Comparison of ENCODE assay signal across 12 cellular contexts in the genomic region with DNA sequence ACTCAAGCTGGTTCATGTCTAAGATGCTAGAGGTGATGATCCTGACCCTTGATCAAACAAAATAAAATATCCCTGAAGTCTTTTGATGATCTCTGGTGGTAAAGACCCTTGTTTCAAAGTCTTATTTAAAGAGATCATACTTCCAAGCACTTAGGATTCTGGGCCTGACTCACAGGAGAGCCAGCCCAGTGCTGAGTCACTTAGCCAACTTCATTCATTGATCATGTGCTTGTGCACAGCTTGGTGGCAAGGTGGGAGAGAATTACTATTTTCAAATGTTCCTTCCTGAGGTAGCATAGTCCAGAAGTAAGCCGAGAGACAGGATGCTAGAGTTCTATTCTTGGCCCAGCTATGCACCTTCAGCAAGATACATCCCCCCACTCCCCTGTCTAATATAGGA. TPM values are rescaled to one million over a fixed set of nuclear protein-coding genes. Genes with fewer than 3 reads are reported as not detected.
DNase-seq lines count a peak whose midpoint lies in the region; ATAC-seq and TF ChIP-seq lines count a peak whose summit lies in the region.
"Had no signal": no experiment of that assay in that cellular context is flagged by ENCODE, and none has a peak within 500 bp of the region (broad histone marks: within the 10 kb centered on the region; RNA-seq: fewer than 3 reads in every experiment).

No MANE protein-coding gene starts in this region.

- H3K27me3 Mint-ChIP-seq in GM23338 (ENCODE audit: insufficient read depth, low read depth, poor library complexity): peaks cover 3% of the 10 kb centered on the region

- ATAC-seq in GM23338 (no peak), RWPE2 (ENCODE audit: low read depth) (peak; percentile 91), HG03139 (IDR thresholded peaks at IDR 0.05; ENCODE audit: unreplicated experiment) (no peak)

- peaks cover 86% of the 10 kb centered on the region for H3K79me2 ChIP-seq in GM23338 (replicated peaks; ENCODE audit: insufficient read depth)

- H2AFZ ChIP-seq in GM23338: no peak overlapping the region

- no peaks in the 10 kb centered on the region for H3K27me3 ChIP-seq in GM23338 (ENCODE audit: insufficient read depth)
- H3K27me3 ChIP-seq in RWPE2 (ENCODE audit: insufficient read depth, poor library complexity, severe bottlenecking): no peaks in the 10 kb centered on the region

- no peak overlapping the region for H3K4me2 ChIP-seq in GM23338

- H3K4me1 Mint-ChIP-seq in GM23338: peaks cover 35% of the 10 kb centered on the region

- no peaks in the 10 kb centered on the region; the same call in 2 of the 3 replicates for H3K9me3 Mint-ChIP-seq in GM23338

- no peak overlapping the region for H3K4me3 Mint-ChIP-seq in GM23338

- no peaks in the 10 kb centered on the region for H3K9me3 ChIP-seq in RWPE2 (ENCODE audit: severe bottlenecking)
- H3K9me3 ChIP-seq: prostate gland had no signal

- H3K4me3 ChIP-seq in GM23338: no peak overlapping the region
- no peak overlapping the region for H3K4me3 ChIP-seq in RWPE2 (ENCODE audit: severe bottlenecking)
- H3K4me3 ChIP-seq: prostate gland had no signal

- H3K4me1 ChIP-seq in GM23338 (ENCODE audit: insufficient read depth) (peaks cover 28% of the 10 kb centered on the region; the same call in 1 of the 2 replicates), RWPE2 (ENCODE audit: insufficient read depth, poor library complexity, severe bottlenecking) (peaks cover 28% of the 10 kb centered on the region)
- H3K4me1 ChIP-seq: prostate gland had no signal

- 0 out of 2 replicates have a peak overlapping the region, but pooled peaks have one; percentile 5 for H3K27ac Mint-ChIP-seq in GM23338

- DNase-seq in GM23338 (ENCODE audit: low spot score) (no peak), RWPE2 (ENCODE audit: low spot score) (no peak), fibroblast of gingiva (ENCODE audit: low read depth) (peak; percentile 12), pons (ENCODE audit: low spot score) (peak; percentile 22), iPS-NIHi7 (ENCODE audit: extremely low spot score) (no peak), NCI-H1436 treated with DMSO at 0.1 percent for 48 hours (lab: John Stamatoyannopoulos, UW) (no peak), NCI-H2227 treated with DMSO at 0.1 percent for 48 hours (lab: John Stamatoyannopoulos, UW) (no peak)
- DNase-seq: activated T-cell treated with anti-CD3 and anti-CD28 coated beads for 4 hours, kidney, T1000 had no signal

- peaks cover 20% of the 10 kb centered on the region; the same call in 1 of the 2 replicates for H4K20me1 ChIP-seq in GM23338 (replicated peaks; ENCODE audit: insufficient read depth)

- H3K36me3 Mint-ChIP-seq in GM23338 (ENCODE audit: low read depth): peaks cover 10% of the 10 kb centered on the region; the same call in 2 of the 3 replicates

- H3K36me3 ChIP-seq in GM23338 (ENCODE audit: insufficient read depth) (no peaks in the 10 kb centered on the region), RWPE2 (ENCODE audit: low read depth) (no peaks in the 10 kb centered on the region)
- H3K36me3 ChIP-seq: prostate gland had no signal

- H3K9me2 ChIP-seq in GM23338 (ENCODE audit: insufficient read depth): no peaks in the 10 kb centered on the region

- no peak overlapping the region for H3K27ac ChIP-seq in GM23338 (ENCODE audit: low read depth)
- H3K27ac ChIP-seq in RWPE2 (ENCODE audit: poor library complexity, severe bottlenecking): no peak overlapping the region
- H3K27ac ChIP-seq: prostate gland had no signal

- no peaks in the 10 kb centered on the region for H3F3A ChIP-seq in GM23338 (replicated peaks; ENCODE audit: low read depth)

- TF ChIP-seq CTCF in GM23338 (conservative IDR thresholded peaks at IDR 0.05; ENCODE audit: low read depth in 2 of 2) (no peak), RWPE2 (IDR thresholded peaks at IDR 0.05; ENCODE audit: poor library complexity, severe bottlenecking) (no peak)

TF ChIP-seq in GM23338, 12 proteins besides CTCF, POLR2A, EP300 and RAD21:
- TF ChIP-seq ZNF114 (CRISPR knock-in tag; IDR thresholded peaks at IDR 0.05): no peak
- TF ChIP-seq NANOG (IDR thresholded peaks at IDR 0.05; ENCODE audit: borderline replicate concordance): no peak
- TF ChIP-seq POLR2AphosphoS5 (IDR thresholded peaks at IDR 0.05; ENCODE audit: low read depth): no peak
- TF ChIP-seq REST (IDR thresholded peaks at IDR 0.05; ENCODE audit: unreplicated experiment): no peak
- TF ChIP-seq EZH2phosphoT487 (IDR thresholded peaks at IDR 0.05; ENCODE audit: unreplicated experiment): no peak

RNA-seq across cellular contexts. Expression of gene SCN8A, which starts 40.6 kb away (rescaled TPM):
- 10.0 and 23.9 TPM in 2 replicates for total RNA-seq in GM23338 (2014; rRNA removed; shearing (Covaris generic))
- polyA plus RNA-seq in GM23338 (2016; fragmentation: Nextera tagmentation; extraction: Ambion mirVana): 2.9 and 4.6 TPM in 2 replicates

Comparison
In these comparisons a context has a peak if more than half of its experiments do, and no peak if none do; other contexts are left out.
1. DNase-seq: peak in fibroblast of gingiva (single experiment) and pons (single experiment); none in GM23338 (single experiment), RWPE2 (single experiment), iPS-NIHi7 (single experiment), NCI-H1436 treated with DMSO at 0.1 percent for 48 hours (single experiment) and NCI-H2227 treated with DMSO at 0.1 percent for 48 hours (single experiment).